Comparison of ENCODE assay signal across 8 cellular contexts in genomic region chr2:170930132-170931109, GRCh38. TPM values are rescaled to one million over a fixed set of nuclear protein-coding genes. Genes with fewer than 3 reads are reported as not detected.
DNase-seq lines count a peak whose midpoint lies in the region; ATAC-seq and TF ChIP-seq lines count a peak whose summit lies in the region.

No MANE protein-coding gene starts in this region.

- no peak for ATAC-seq in GM18505 (IDR thresholded peaks at IDR 0.05; ENCODE audit: unreplicated experiment)
- peak; percentile 31 for ATAC-seq in HG03457 (IDR thresholded peaks at IDR 0.05; ENCODE audit: unreplicated experiment)
- ATAC-seq in activated T-cell treated with anti-CD3 and anti-CD28 coated beads, Interleukin-2, amount 50 U/mL, for 4 hours: peak; percentile 31 to 34
- ATAC-seq in psoas muscle: peak in 1 of 4 donors; percentile 14

- peaks cover 46% of the 10 kb centered on the region for H3K4me1 Mint-ChIP-seq in activated T-cell treated with anti-CD3 and anti-CD28 coated beads, Interleukin-2, amount 50 U/mL, for 4 hours (ENCODE audit: low read depth)

- TF ChIP-seq POLR2A in GM18505 (IDR thresholded peaks at IDR 0.05; ENCODE audit: borderline replicate concordance, extremely low read depth, insufficient read depth, insufficient read length): peak; percentile 57

- no peaks in the 10 kb centered on the region for H3K27me3 ChIP-seq in NT2/D1 (ENCODE audit: insufficient read depth, insufficient read length)
- H3K27me3 ChIP-seq in psoas muscle (ENCODE audit: insufficient read depth in 3 of 3, low read length in 2 of 3): no peaks in the 10 kb centered on the region

- H3K9me3 ChIP-seq in NT2/D1 (ENCODE audit: insufficient read depth, low read length) (peaks cover 16% of the 10 kb centered on the region), psoas muscle (no peaks in the 10 kb centered on the region)

- H3K4me3 Mint-ChIP-seq in activated T-cell treated with anti-CD3 and anti-CD28 coated beads, Interleukin-2, amount 50 U/mL, for 4 hours: peak overlapping the region; percentile 95

- WGBS in psoas muscle, 3 donors: 8 to 9% (median 8%) methylated on average over 18 of the region's 18 CpGs

- intact Hi-C loops in psoas muscle (cut with DNase I) (loop anchor here in 1 of 2 donors (5.0 kb wide), 1 partner anchor 227 kb away; no protein-coding TSS in a partner anchor), posterior vena cava (cut with DNase I) (no loop called here)

- DNase-seq in ACHN: peak; percentile 68
- no peak for DNase-seq in NT2/D1 (ENCODE audit: low read depth, low spot score)
- DNase-seq in activated T-cell treated with anti-CD3 and anti-CD28 coated beads, Interleukin-2, amount 50 U/mL, for 4 hours: peak; percentile 35
- peak; percentile 20 for DNase-seq in fibroblast of villous mesenchyme (ENCODE audit: low read depth)
- DNase-seq in psoas muscle: no peak
- DNase-seq in posterior vena cava (ENCODE audit: low spot score): no peak

- H3K36me3 ChIP-seq in NT2/D1 (ENCODE audit: insufficient read depth, insufficient read length, low read length) (peaks cover 38% of the 10 kb centered on the region), psoas muscle (ENCODE audit: insufficient read depth in 1 of 2, low read depth in 1 of 2) (peaks cover 0 to 5% of the 10 kb centered on the region in 2 donors)

- H3K4me3 ChIP-seq in NT2/D1 (ENCODE audit: insufficient read length, low read depth): peak overlapping the region; percentile 87
- H3K4me3 ChIP-seq in fibroblast of villous mesenchyme (ENCODE audit: low read depth, low read length): peak overlapping the region; percentile 76
- H3K4me3 ChIP-seq in psoas muscle: peak overlapping the region; percentile 94

- H3K4me1 ChIP-seq in NT2/D1 (ENCODE audit: insufficient read depth, insufficient read length): no peaks in the 10 kb centered on the region
- H3K4me1 ChIP-seq in psoas muscle: peaks cover 35% of the 10 kb centered on the region

- peaks cover 9% of the 10 kb centered on the region for H3K36me3 Mint-ChIP-seq in activated T-cell treated with anti-CD3 and anti-CD28 coated beads, Interleukin-2, amount 50 U/mL, for 4 hours (ENCODE audit: insufficient read depth)

- H3K27me3 Mint-ChIP-seq in activated T-cell treated with anti-CD3 and anti-CD28 coated beads, Interleukin-2, amount 50 U/mL, for 4 hours (ENCODE audit: low read depth): no peaks in the 10 kb centered on the region

- H3K9ac ChIP-seq in NT2/D1 (ENCODE audit: insufficient read length, low read depth): peak overlapping the region; percentile 97

- peak overlapping the region; percentile 98 for H3K27ac ChIP-seq in psoas muscle

- TF ChIP-seq CTCF in fibroblast of villous mesenchyme (IDR thresholded peaks at IDR 0.05; ENCODE audit: insufficient read depth, low read depth, low read length): no peak
- TF ChIP-seq CTCF in psoas muscle (IDR thresholded peaks at IDR 0.05): no peak

- in situ Hi-C loops in ACHN (cut with HindIII; ENCODE audit: low pct_ligation_motif_present, low pct_unique_long_range_greater_than_20kb, low sequenced_read_pairs): no loop called here

- H3K9me3 Mint-ChIP-seq in activated T-cell treated with anti-CD3 and anti-CD28 coated beads, Interleukin-2, amount 50 U/mL, for 4 hours: no peaks in the 10 kb centered on the region

RNA-seq across cellular contexts. Expression of gene GORASP2, which starts 1.4 kb away (rescaled TPM):
- 100 to 1,000 TPM in 1 of 3 donors, 10 to 100 TPM in 2; 98.0 to 104 (median 99.4) TPM for total RNA-seq in activated T-cell treated with anti-CD3 and anti-CD28 coated beads, Interleukin-2, amount 50 U/mL, for 4 hours
- 51.5 and 67.8 TPM in 2 replicates for total RNA-seq in fibroblast of villous mesenchyme
- 10 to 100 TPM; 46.6 to 64.4 (median 53.2) TPM for total RNA-seq in psoas muscle
- 10 to 100 TPM; 37.8 to 76.9 (median 48.2) TPM for polyA plus RNA-seq in psoas muscle
- total RNA-seq in posterior vena cava: 10 to 100 TPM; 62.3 to 67.4 TPM

Comparison
In these comparisons a context has a peak if more than half of its experiments do, and no peak if none do; other contexts are left out.
1. DNase-seq: peak in ACHN (single experiment), activated T-cell treated with anti-CD3 and anti-CD28 coated beads, Interleukin-2, amount 50 U/mL, for 4 hours (single experiment) and fibroblast of villous mesenchyme (single experiment); none in NT2/D1 (single experiment), psoas muscle (0 of 2) and posterior vena cava (single experiment).
2. Peak in every context shown above with its lines, with median percentiles within 50 percentile points of each other: H3K4me3 ChIP-seq.